26 cellular contexts compared by ENCODE assay signal in genomic region chrX:23511783-23512182, GRCh38.
DNase-seq lines count a peak whose midpoint lies in the region; ATAC-seq and TF ChIP-seq lines count a peak whose summit lies in the region.
"Had no signal": no experiment of that assay in that cellular context is flagged by ENCODE, and none has a peak within 500 bp of the region (broad histone marks: within the 10 kb centered on the region; RNA-seq: fewer than 3 reads in every experiment).

No MANE protein-coding gene starts in this region.

- peak; percentile 68 for DNase-seq in NCI-H1092 treated with DMSO at 0.1 percent for 48 hours (lab: John Stamatoyannopoulos, UW)
- no peak for DNase-seq in NCI-H1092 (lab: John Stamatoyannopoulos, UW)
- DNase-seq in LNCaP clone FGC (ENCODE audit: low read depth), result peak; percentile 11
- peak; percentile 4 for DNase-seq in adipocyte (ENCODE audit: low read depth)
- DNase-seq in myocyte (ENCODE audit: low read depth), result peak; percentile 35
- no peak for DNase-seq in NOMO-1 treated with DMSO at 0.1 percent for 48 hours (lab: John Stamatoyannopoulos, UW; ENCODE audit: unreplicated experiment)
- DNase-seq: activated CD8-positive, alpha-beta memory T cell treated with anti-CD3 and anti-CD28 coated beads for 24 hours; activated naive CD4-positive, alpha-beta T cell; activated T-cell treated with anti-CD3 and anti-CD28 coated beads, Interleukin-2, amount 50 U/mL, for 24 hours; amniotic stem cell; GDM1; HCEC 1CT; heart left ventricle; left colon; naive thymus-derived CD8-positive, alpha-beta T cell; NCI-H526; retina; SHP77; stimulated activated CD4-positive, alpha-beta T cell treated with anti-CD3 and anti-CD28 coated beads, Interleukin-4, amount 100 ng/mL, for 24 hours; stomach; T-helper 1 cell; trophoblast cell had no signal

- TF ChIP-seq CTCF in LNCaP clone FGC (IDR thresholded peaks at IDR 0.05; ENCODE audit: control insufficient read depth, extremely low read depth, insufficient read depth), result no peak

- no peaks in the 10 kb centered on the region for H3K9me3 ChIP-seq in adipocyte (ENCODE audit: control insufficient read depth, low read length)

- ATAC-seq in HG02870 (IDR thresholded peaks at IDR 0.05; ENCODE audit: unreplicated experiment) (no peak), GM18867 (IDR thresholded peaks at IDR 0.05; ENCODE audit: unreplicated experiment) (no peak)
- ATAC-seq: heart left ventricle; K562; left colon; naive thymus-derived CD8-positive, alpha-beta T cell had no signal

- H3K27me3 ChIP-seq in adipocyte (replicated peaks; ENCODE audit: control insufficient read depth, insufficient read depth, low read length), result peaks cover 31% of the 10 kb centered on the region
- H3K27me3 ChIP-seq: cardiac muscle cell, stomach had no signal

- H3K9ac ChIP-seq in adipocyte (ENCODE audit: low read length), result no peak overlapping the region

- H3K4me3 ChIP-seq in LNCaP clone FGC (ENCODE audit: low read depth, low read length), result no peak overlapping the region
- no peak overlapping the region for H3K4me3 ChIP-seq in adipocyte (ENCODE audit: low read length)
- H3K4me3 ChIP-seq: cardiac muscle cell, heart left ventricle, K562, stomach had no signal

- no peaks in the 10 kb centered on the region for H3K36me3 ChIP-seq in adipocyte (ENCODE audit: control insufficient read depth, insufficient read depth, low read length, severe bottlenecking)
- H3K36me3 ChIP-seq: cardiac muscle cell, heart left ventricle, stomach had no signal

- no peaks in the 10 kb centered on the region for H3K4me1 ChIP-seq in adipocyte (ENCODE audit: control insufficient read depth, insufficient read depth, low read length)
- H3K4me1 ChIP-seq: heart left ventricle, stomach had no signal

Comparison
In these comparisons a context has a peak if more than half of its experiments do, and no peak if none do; other contexts are left out.
1. DNase-seq: peak in NCI-H1092 treated with DMSO at 0.1 percent for 48 hours (single experiment), LNCaP clone FGC (single experiment), adipocyte (single experiment) and myocyte (single experiment); none in NCI-H1092 (single experiment) and NOMO-1 treated with DMSO at 0.1 percent for 48 hours (single experiment).